ENCODE assay signal across 26 cellular contexts in genomic region chr5:81409361-81409760, GRCh38. TPM values are rescaled to one million over a fixed set of nuclear protein-coding genes. Genes with fewer than 3 reads are reported as not detected.
"Had no signal": no experiment of that assay in that cellular context is flagged by ENCODE, and none has a peak within 500 bp of the region (broad histone marks: within the 10 kb centered on the region; RNA-seq: fewer than 3 reads in every experiment).

No MANE protein-coding gene starts in this region.

- H3K9me3 ChIP-seq: MG63, SJSA1, SK-N-SH had no signal

- H3K4me3 ChIP-seq: MG63, SJSA1 had no signal

- FAIRE-seq: RCC 7860 had no signal

- H3K9ac ChIP-seq: SK-N-SH had no signal

- H3K36me3 ChIP-seq: MG63, SJSA1 had no signal

- H3K4me2 ChIP-seq: SK-N-SH had no signal

- H3K4me1 ChIP-seq: SJSA1 had no signal

- H3K27ac ChIP-seq: SJSA1 had no signal

- DNase-seq: IMR-90, Karpas-422, KG1, MG63, NCI-H1092, NCI-H1105 treated with DMSO at 0.1 percent for 48 hours, NCI-H1417 treated with DMSO at 0.1 percent for 48 hours, NCI-H146, NCI-H1694 treated with DMSO at 0.1 percent for 48 hours, NCI-H1930, NCI-H2081, NCI-H2107, NCI-H2227 treated with DMSO at 0.1 percent for 48 hours, NCI-H446, NCI-H510A, NCI-H524 treated with DMSO at 0.1 percent for 48 hours, NCI-H69, NCI-H774, Right ventricle myocardium superior, RPMI8226, SIG-M5, SK-N-SH, SW 1271 had no signal

- H3K27me3 ChIP-seq: MG63 had no signal

RNA-seq across cellular contexts. Expression of gene ACOT12, which starts 15.4 kb away (rescaled TPM):
- total RNA-seq: HT-29, IMR-90, Right ventricle myocardium superior, SJSA1 had no signal
- polyA plus RNA-seq: IMR-90 had no signal
